Comparison of ENCODE assay signal across 19 cellular contexts in the genomic region with DNA sequence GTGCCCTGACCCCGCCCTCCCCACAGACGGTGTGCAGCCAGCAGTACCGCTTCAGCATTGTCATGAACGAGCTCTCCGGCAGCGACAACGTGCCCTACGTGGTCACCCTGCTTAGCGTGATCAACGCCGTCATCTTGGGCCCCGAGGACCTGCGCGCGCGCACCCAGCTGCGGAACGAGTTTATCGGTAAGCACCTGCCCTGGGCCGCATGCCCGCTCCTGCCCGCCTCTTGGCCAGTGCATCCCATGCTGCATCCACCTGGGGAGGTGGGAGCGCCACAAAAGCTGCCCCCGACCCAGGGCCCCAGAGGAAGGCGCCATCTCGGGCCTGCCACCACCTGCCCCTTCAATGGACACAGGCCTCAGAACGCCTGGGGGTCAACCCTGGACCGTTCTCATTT. TPM values are rescaled to one million over a fixed set of nuclear protein-coding genes. Genes with fewer than 3 reads are reported as not detected.
DNase-seq lines count a peak whose midpoint lies in the region; TF ChIP-seq lines count a peak whose summit lies in the region.
"Had no signal": no experiment of that assay in that cellular context is flagged by ENCODE, and none has a peak within 500 bp of the region (broad histone marks: within the 10 kb centered on the region; RNA-seq: fewer than 3 reads in every experiment).

No MANE protein-coding gene starts in this region.

- H3K27ac Mint-ChIP-seq in neural crest cell (ENCODE audit: unreplicated experiment) = no peak overlapping the region
- H3K27ac Mint-ChIP-seq: B cell; CD8-positive, alpha-beta T cell had no signal

- H3K4me1 Mint-ChIP-seq in neural crest cell = no peaks in the 10 kb centered on the region

- H3K27me3 Mint-ChIP-seq in neural crest cell (ENCODE audit: low read depth) = no peaks in the 10 kb centered on the region
- H3K27me3 Mint-ChIP-seq: B cell had no signal

- H3K36me3 Mint-ChIP-seq in neural crest cell (ENCODE audit: low read depth) = peaks cover 6% of the 10 kb centered on the region

- TF ChIP-seq CTCF in neural crest cell (conservative IDR thresholded peaks at IDR 0.05) = no peak

- H3K4me3 Mint-ChIP-seq in neural crest cell = peak overlapping the region; percentile 12
- H3K4me3 Mint-ChIP-seq: B cell; CD8-positive, alpha-beta T cell had no signal

- no peaks in the 10 kb centered on the region for H3K9me3 Mint-ChIP-seq in neural crest cell
- H3K9me3 Mint-ChIP-seq: CD8-positive, alpha-beta T cell had no signal

- H3K27ac ChIP-seq in cingulate gyrus (ENCODE audit: low read depth, low read length) = peak overlapping the region; percentile 75
- H3K27ac ChIP-seq: C4-2B had no signal

- DNase-seq in neural crest cell (ENCODE audit: low read depth, low spot score) (no peak), DMS153 (lab: John Stamatoyannopoulos, UW) (no peak), AG20443 (ENCODE audit: low spot score) (no peak), LoVo (ENCODE audit: low spot score) (no peak)
- DNase-seq: Caco-2; CD8-positive, alpha-beta T cell; DMS79 treated with DMSO at 0.1 percent for 48 hours; GF-D8; Kasumi-1; MG63; NCI-H2029; NCI-H446; NCI-H524 treated with DMSO at 0.1 percent for 48 hours; NCI-H774; SK-N-SH; SW 1271 had no signal

RNA-seq across cellular contexts. Expression of gene INF2, which starts 13.9 kb away (rescaled TPM):
- 60.6 and 61.7 TPM in 2 replicates for total RNA-seq in neural crest cell

RNA-seq across cellular contexts. Expression of gene ADSS1, which starts 20.8 kb away (rescaled TPM):
- total RNA-seq in neural crest cell = 4.4 and 5.0 TPM in 2 replicates

RNA-seq across cellular contexts. Expression of gene SIVA1, which starts 49.7 kb away (rescaled TPM):
- 109 and 121 TPM in 2 replicates for total RNA-seq in neural crest cell
